ENCODE assay signal across 18 cellular contexts in the genomic region with DNA sequence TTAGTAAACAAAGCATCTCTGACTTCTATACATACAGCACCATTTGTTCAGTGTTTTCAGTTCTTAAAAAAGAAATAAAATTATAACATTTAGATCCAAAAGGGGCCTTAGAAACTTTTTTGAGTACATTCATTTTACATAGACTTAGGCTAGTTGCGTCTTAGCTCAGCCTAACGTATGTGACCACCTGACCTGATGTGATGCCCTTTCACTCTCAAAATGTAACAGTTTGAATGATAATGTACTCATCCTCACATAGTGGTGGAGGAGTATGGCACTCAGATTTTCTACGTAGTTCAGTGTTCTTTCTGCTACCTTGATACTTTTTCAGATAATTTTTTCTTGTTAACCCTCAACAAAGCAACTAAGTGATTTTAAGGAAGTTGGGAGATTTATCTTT. TPM values are rescaled to one million over a fixed set of nuclear protein-coding genes. Genes with fewer than 3 reads are reported as not detected.
DNase-seq lines count a peak whose midpoint lies in the region; ATAC-seq and TF ChIP-seq lines count a peak whose summit lies in the region.
"Had no signal": no experiment of that assay in that cellular context is flagged by ENCODE, and none has a peak within 500 bp of the region (broad histone marks: within the 10 kb centered on the region; RNA-seq: fewer than 3 reads in every experiment).

No MANE protein-coding gene starts in this region.

- H3K27ac ChIP-seq in 22Rv1, result peak overlapping the region; percentile 17; the same call in 1 of the 2 replicates
- H3K27ac ChIP-seq in GM23338 (ENCODE audit: low read depth), result 0 out of 2 replicates have a peak overlapping the region, but pooled peaks have one; percentile 65
- H3K27ac ChIP-seq in Panc1 (ENCODE audit: low read length), result no peak overlapping the region
- H3K27ac ChIP-seq: C4-2B, HL-60 had no signal

- BruUV-seq in Panc1 (replicated peaks; lab: Mats Ljungman, UMichigan), result TSS peak; percentile 29

- H3K9me2 ChIP-seq in GM23338 (ENCODE audit: insufficient read depth), result no peaks in the 10 kb centered on the region

- H3K4me2 ChIP-seq in GM23338, result peak overlapping the region; percentile 1; the same call in 1 of the 2 replicates

- peaks cover 5% of the 10 kb centered on the region for H3K27me3 Mint-ChIP-seq in GM23338 (ENCODE audit: insufficient read depth, low read depth, poor library complexity)
- H3K27me3 Mint-ChIP-seq in nephron (ENCODE audit: low read depth), result no peaks in the 10 kb centered on the region
- H3K27me3 Mint-ChIP-seq: CD4-positive, alpha-beta T cell had no signal

- H3K27me3 ChIP-seq in GM23338 (ENCODE audit: insufficient read depth) (no peaks in the 10 kb centered on the region), Panc1 (ENCODE audit: control insufficient read depth, insufficient read depth, low read length) (no peaks in the 10 kb centered on the region)

- H3K4me3 ChIP-seq in GM23338 (no peak overlapping the region), Panc1 (ENCODE audit: low read depth in 2 of 2, low read length in 2 of 2) (no peak overlapping the region)
- H3K4me3 ChIP-seq: GM12878, K562 had no signal

- peak; percentile 35 for DNase-seq in GM23338 (ENCODE audit: low spot score)
- no peak for DNase-seq in Panc1 (ENCODE audit: low read depth, low spot score)
- DNase-seq in GM10266 (ENCODE audit: extremely low spot score), result no peak
- no peak for DNase-seq in DMS 273 treated with DMSO at 0.1 percent for 48 hours (lab: John Stamatoyannopoulos, UW)
- no peak for DNase-seq in posterior vena cava (ENCODE audit: low spot score)
- DNase-seq: AML-193; Caco-2; CD4-positive, alpha-beta T cell; DMS79 treated with DMSO at 0.1 percent for 48 hours; GF-D8; HCEC 1CT; HFFc6 had no signal

- TF ChIP-seq CTCF in 22Rv1 (IDR thresholded peaks at IDR 0.05) (no peak), GM23338 (conservative IDR thresholded peaks at IDR 0.05; ENCODE audit: low read depth in 2 of 2) (no peak), Panc1 (IDR thresholded peaks at IDR 0.05) (no peak), nephron (IDR thresholded peaks at IDR 0.05; ENCODE audit: unreplicated experiment in 3 of 3) (no peak), GM10266 (IDR thresholded peaks at IDR 0.05; ENCODE audit: control insufficient read depth, insufficient read depth, low read depth, missing control alignments) (no peak)

- H3K9me3 Mint-ChIP-seq in GM23338, result no peaks in the 10 kb centered on the region
- no peaks in the 10 kb centered on the region for H3K9me3 Mint-ChIP-seq in nephron
- H3K9me3 Mint-ChIP-seq: CD4-positive, alpha-beta T cell; HFFc6 had no signal

- H3K36me3 Mint-ChIP-seq in GM23338 (ENCODE audit: low read depth), result no peaks in the 10 kb centered on the region
- peaks cover 14% of the 10 kb centered on the region for H3K36me3 Mint-ChIP-seq in nephron (ENCODE audit: low read depth)

- H3K27ac Mint-ChIP-seq in GM23338 (peak overlapping the region; percentile 80), nephron (peak overlapping the region; percentile 24 to 84 (median 62))
- H3K27ac Mint-ChIP-seq: CD4-positive, alpha-beta T cell; HFFc6 had no signal

- no peaks in the 10 kb centered on the region for H3F3A ChIP-seq in GM23338 (replicated peaks; ENCODE audit: low read depth)

- ATAC-seq in GM23338 (peak; percentile 72), Panc1 (no peak; the same call in 1 of the 2 replicates)
- ATAC-seq: GM12878, K562 had no signal

- H3K79me2 ChIP-seq in GM23338 (replicated peaks; ENCODE audit: insufficient read depth), result peaks cover 92% of the 10 kb centered on the region

- H2AFZ ChIP-seq in GM23338, result no peak overlapping the region

- H3K4me1 ChIP-seq in GM23338 (ENCODE audit: insufficient read depth) (peaks cover 37% of the 10 kb centered on the region), Panc1 (ENCODE audit: control insufficient read depth, insufficient read depth, low read length) (peaks cover 10% of the 10 kb centered on the region)

- H3K36me3 ChIP-seq in GM23338 (ENCODE audit: insufficient read depth) (no peaks in the 10 kb centered on the region), Panc1 (ENCODE audit: control insufficient read depth, insufficient read depth, low read length) (no peaks in the 10 kb centered on the region)

- no peak overlapping the region; the same call in 2 of the 3 replicates for H3K4me3 Mint-ChIP-seq in GM23338
- H3K4me3 Mint-ChIP-seq in nephron, result no peak overlapping the region
- H3K4me3 Mint-ChIP-seq: CD4-positive, alpha-beta T cell; HFFc6 had no signal

- peaks cover 26% of the 10 kb centered on the region for H4K20me1 ChIP-seq in GM23338 (replicated peaks; ENCODE audit: insufficient read depth)

- H3K4me1 Mint-ChIP-seq in GM23338 (peaks cover 48% of the 10 kb centered on the region), nephron (peaks cover 22% of the 10 kb centered on the region)

- in situ Hi-C loops in Panc1 (cut with HindIII; ENCODE audit: low pct_unique_long_range_greater_than_20kb, low sequenced_read_pairs), result no loop called here

- no peaks in the 10 kb centered on the region for H3K9me3 ChIP-seq in Panc1 (ENCODE audit: control insufficient read depth, insufficient read depth, low read depth, low read length)
- H3K9me3 ChIP-seq: Caco-2 had no signal

- intact Hi-C loops in Panc1 (cut with micrococcal nuclease; ENCODE audit: unreplicated experiment), result no loop called here
- intact Hi-C loops in posterior vena cava (cut with DNase I), result no loop called here

- POLR2A ChIA-PET in Panc1 (lab: Charles Lee), result no interaction called here

- CTCF ChIA-PET in Panc1 (lab: Charles Lee), result no interaction called here

TF ChIP-seq in GM23338, 12 proteins besides CTCF, POLR2A, EP300 and RAD21 (continues in another document):
- TF ChIP-seq POLR2AphosphoS5 (IDR thresholded peaks at IDR 0.05; ENCODE audit: low read depth) (no peak), ZNF114 (CRISPR knock-in tag; IDR thresholded peaks at IDR 0.05) (no peak), EZH2 (IDR thresholded peaks at IDR 0.05; ENCODE audit: low read depth, unreplicated experiment) (no peak), EZH2phosphoT487 (IDR thresholded peaks at IDR 0.05; ENCODE audit: unreplicated experiment) (no peak), NANOG (IDR thresholded peaks at IDR 0.05; ENCODE audit: borderline replicate concordance) (no peak)
- TF ChIP-seq, protein P1, sequence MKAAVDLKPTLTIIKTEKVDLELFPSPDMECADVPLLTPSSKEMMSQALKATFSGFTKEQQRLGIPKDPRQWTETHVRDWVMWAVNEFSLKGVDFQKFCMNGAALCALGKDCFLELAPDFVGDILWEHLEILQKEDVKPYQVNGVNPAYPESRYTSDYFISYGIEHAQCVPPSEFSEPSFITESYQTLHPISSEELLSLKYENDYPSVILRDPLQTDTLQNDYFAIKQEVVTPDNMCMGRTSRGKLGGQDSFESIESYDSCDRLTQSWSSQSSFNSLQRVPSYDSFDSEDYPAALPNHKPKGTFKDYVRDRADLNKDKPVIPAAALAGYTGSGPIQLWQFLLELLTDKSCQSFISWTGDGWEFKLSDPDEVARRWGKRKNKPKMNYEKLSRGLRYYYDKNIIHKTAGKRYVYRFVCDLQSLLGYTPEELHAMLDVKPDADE (IDR thresholded peaks at IDR 0.05), result no peak

RNA-seq across cellular contexts. Expression of a gene that starts 43.4 kb away (rescaled TPM):
- total RNA-seq in GM23338 (2014; rRNA removed; shearing (Covaris generic)), result 18.0 and 20.4 TPM in 2 replicates
- 12.7 and 16.8 TPM in 2 replicates for polyA plus RNA-seq in GM23338 (2016; fragmentation: Nextera tagmentation; extraction: Ambion mirVana)
- total RNA-seq in Panc1 (2021; ENCODE audit: unreplicated experiment), result 28.3 TPM
- polyA plus RNA-seq in Panc1 (2012; ENCODE audit: insufficient read length), result 15.4 TPM
- total RNA-seq in posterior vena cava, result 10 to 100 TPM; 22.4 to 26.2 TPM
